2 cellular contexts compared by ENCODE assay signal in the genomic region with DNA sequence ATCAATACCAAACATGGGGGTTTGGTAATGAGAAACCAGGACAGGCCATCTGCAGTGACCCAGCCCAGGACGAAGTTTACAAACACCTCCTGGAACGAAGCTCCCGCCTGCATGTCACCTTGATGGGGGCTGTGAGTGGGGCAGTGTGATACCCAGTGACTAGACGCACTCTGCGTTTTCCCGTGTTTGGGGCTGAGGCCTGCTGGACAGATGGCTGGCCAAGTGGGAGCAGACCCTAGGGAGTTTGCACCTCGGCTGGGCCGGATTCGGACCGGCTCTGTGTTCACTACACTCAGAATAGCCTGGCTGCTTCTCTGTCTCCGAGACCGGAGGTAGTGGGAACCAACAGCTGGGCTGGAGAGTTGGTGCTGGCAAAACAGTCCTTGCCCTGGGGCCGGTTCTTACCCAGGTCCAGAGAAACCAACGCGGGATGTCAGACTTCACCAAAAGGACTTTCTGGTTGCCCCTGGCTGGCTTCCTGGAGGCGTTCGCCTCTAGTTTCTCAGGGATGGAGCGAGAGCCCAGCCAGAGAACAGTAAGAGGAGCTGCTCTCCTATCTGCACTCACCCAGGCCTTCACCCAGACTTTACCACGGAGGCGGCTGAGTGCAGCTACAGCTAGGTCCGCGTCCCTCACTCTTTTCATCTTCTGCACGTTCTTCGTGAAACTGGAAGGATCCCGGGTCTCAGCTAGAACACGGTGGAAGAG.
TF ChIP-seq lines count a peak whose summit lies in the region.

No MANE protein-coding gene starts in this region.

TF ChIP-seq in GM23338, 12 proteins besides CTCF, POLR2A, EP300 and RAD21:
- TF ChIP-seq, protein P1, sequence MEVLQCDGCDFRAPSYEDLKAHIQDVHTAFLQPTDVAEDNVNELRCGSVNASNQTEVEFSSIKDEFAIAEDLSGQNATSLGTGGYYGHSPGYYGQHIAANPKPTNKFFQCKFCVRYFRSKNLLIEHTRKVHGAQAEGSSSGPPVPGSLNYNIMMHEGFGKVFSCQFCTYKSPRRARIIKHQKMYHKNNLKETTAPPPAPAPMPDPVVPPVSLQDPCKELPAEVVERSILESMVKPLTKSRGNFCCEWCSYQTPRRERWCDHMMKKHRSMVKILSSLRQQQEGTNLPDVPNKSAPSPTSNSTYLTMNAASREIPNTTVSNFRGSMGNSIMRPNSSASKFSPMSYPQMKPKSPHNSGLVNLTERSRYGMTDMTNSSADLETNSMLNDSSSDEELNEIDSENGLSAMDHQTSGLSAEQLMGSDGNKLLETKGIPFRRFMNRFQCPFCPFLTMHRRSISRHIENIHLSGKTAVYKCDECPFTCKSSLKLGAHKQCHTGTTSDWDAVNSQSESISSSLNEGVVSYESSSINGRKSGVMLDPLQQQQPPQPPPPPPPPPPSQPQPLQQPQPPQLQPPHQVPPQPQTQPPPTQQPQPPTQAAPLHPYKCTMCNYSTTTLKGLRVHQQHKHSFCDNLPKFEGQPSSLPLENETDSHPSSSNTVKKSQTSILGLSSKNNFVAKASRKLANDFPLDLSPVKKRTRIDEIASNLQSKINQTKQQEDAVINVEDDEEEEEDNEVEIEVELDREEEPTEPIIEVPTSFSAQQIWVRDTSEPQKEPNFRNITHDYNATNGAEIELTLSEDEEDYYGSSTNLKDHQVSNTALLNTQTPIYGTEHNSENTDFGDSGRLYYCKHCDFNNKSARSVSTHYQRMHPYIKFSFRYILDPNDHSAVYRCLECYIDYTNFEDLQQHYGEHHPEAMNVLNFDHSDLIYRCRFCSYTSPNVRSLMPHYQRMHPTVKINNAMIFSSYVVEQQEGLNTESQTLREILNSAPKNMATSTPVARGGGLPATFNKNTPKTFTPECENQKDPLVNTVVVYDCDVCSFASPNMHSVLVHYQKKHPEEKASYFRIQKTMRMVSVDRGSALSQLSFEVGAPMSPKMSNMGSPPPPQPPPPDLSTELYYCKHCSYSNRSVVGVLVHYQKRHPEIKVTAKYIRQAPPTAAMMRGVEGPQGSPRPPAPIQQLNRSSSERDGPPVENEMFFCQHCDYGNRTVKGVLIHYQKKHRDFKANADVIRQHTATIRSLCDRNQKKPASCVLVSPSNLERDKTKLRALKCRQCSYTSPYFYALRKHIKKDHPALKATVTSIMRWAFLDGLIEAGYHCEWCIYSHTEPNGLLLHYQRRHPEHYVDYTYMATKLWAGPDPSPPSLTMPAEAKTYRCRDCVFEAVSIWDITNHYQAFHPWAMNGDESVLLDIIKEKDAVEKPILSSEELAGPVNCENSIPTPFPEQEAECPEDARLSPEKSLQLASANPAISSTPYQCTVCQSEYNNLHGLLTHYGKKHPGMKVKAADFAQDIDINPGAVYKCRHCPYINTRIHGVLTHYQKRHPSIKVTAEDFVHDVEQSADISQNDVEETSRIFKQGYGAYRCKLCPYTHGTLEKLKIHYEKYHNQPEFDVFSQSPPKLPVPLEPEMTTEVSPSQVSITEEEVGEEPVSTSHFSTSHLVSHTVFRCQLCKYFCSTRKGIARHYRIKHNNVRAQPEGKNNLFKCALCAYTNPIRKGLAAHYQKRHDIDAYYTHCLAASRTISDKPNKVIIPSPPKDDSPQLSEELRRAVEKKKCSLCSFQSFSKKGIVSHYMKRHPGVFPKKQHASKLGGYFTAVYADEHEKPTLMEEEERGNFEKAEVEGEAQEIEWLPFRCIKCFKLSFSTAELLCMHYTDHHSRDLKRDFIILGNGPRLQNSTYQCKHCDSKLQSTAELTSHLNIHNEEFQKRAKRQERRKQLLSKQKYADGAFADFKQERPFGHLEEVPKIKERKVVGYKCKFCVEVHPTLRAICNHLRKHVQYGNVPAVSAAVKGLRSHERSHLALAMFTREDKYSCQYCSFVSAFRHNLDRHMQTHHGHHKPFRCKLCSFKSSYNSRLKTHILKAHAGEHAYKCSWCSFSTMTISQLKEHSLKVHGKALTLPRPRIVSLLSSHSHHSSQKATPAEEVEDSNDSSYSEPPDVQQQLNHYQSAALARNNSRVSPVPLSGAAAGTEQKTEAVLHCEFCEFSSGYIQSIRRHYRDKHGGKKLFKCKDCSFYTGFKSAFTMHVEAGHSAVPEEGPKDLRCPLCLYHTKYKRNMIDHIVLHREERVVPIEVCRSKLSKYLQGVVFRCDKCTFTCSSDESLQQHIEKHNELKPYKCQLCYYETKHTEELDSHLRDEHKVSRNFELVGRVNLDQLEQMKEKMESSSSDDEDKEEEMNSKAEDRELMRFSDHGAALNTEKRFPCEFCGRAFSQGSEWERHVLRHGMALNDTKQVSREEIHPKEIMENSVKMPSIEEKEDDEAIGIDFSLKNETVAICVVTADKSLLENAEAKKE (CRISPR knock-in tag; IDR thresholded peaks at IDR 0.05) = no peak
- no peak for TF ChIP-seq POLR2AphosphoS5 (IDR thresholded peaks at IDR 0.05; ENCODE audit: low read depth)
- TF ChIP-seq NANOG (IDR thresholded peaks at IDR 0.05; ENCODE audit: borderline replicate concordance) = no peak
- no peak for TF ChIP-seq EZH2phosphoT487 (IDR thresholded peaks at IDR 0.05; ENCODE audit: unreplicated experiment)
- no peak for TF ChIP-seq ZNF331 (CRISPR knock-in tag; IDR thresholded peaks at IDR 0.05; ENCODE audit: low read depth)

TF ChIP-seq in SK-N-SH, 30 proteins besides CTCF, POLR2A, EP300 and RAD21 (continued from another document):
- no peak for TF ChIP-seq MEF2A (IDR thresholded peaks at IDR 0.05; ENCODE audit: borderline replicate concordance, low read depth)
